In the genomic region with DNA sequence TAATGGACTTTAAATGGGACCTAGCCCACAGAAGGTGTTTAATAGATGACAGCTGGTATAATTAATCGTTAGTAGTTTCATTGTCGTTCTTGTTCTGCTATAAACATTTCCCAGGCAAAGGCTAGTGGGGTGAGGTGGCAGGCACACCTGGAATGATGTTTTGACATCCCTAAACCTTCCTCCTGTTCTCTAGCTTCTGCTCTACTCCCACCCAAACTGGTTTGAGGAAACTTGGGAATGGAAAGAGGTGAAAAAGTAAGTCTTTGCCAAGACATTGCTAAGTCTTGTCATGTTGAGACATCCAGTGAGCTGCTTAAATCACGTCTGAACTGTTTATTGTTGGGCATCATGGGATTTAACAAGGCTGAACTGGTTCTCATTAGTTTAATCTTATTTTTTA, we compare ENCODE assay signal across 8 cellular contexts. TPM values are rescaled to one million over a fixed set of nuclear protein-coding genes. Genes with fewer than 3 reads are reported as not detected.
"Had no signal": no experiment of that assay in that cellular context is flagged by ENCODE, and none has a peak within 500 bp of the region (broad histone marks: within the 10 kb centered on the region; RNA-seq: fewer than 3 reads in every experiment).

No MANE protein-coding gene starts in this region.

- DNase-seq: H9, HCEC 1CT, IMR-90 had no signal

- FAIRE-seq: H1, H54, HTR-8/SVneo, K562 had no signal

- H3K4me3 ChIP-seq: GM23338, K562 had no signal

- H2AFZ ChIP-seq: GM23338 had no signal

- H3K4me2 ChIP-seq: GM23338 had no signal

RNA-seq across cellular contexts. Expression of a gene that starts 37.5 kb away (rescaled TPM):
- polyA plus RNA-seq: IMR-90, K562 had no signal
